Comparison of ENCODE assay signal across 8 cellular contexts in genomic region chr7:1533569-1534329, GRCh38. TPM values are rescaled to one million over a fixed set of nuclear protein-coding genes. Genes with fewer than 3 reads are reported as not detected.
DNase-seq lines count a peak whose midpoint lies in the region; ATAC-seq and TF ChIP-seq lines count a peak whose summit lies in the region.

No MANE protein-coding gene starts in this region.

- H2AFZ ChIP-seq in mesenchymal stem cell (ENCODE audit: low read depth, low read length): no peak overlapping the region

- H3K27me3 ChIP-seq in mesenchymal stem cell (ENCODE audit: control insufficient read depth in 1 of 2, insufficient read depth in 1 of 2, low read length in 2 of 2): no peaks in the 10 kb centered on the region

- peak overlapping the region in 1 of 2 experiments; percentile 5 for H3K14ac ChIP-seq in mesenchymal stem cell (ENCODE audit: low read length in 2 of 2)

- peak overlapping the region; percentile 87 for H4K91ac ChIP-seq in mesenchymal stem cell (ENCODE audit: low read length)

- peak overlapping the region; percentile 45 for H4K8ac ChIP-seq in mesenchymal stem cell (ENCODE audit: low read length)

- H3K36me3 ChIP-seq in mesenchymal stem cell (ENCODE audit: control insufficient read depth in 1 of 2, insufficient read depth in 2 of 2, low read depth in 1 of 2, low read length in 2 of 2): peaks cover 0 to 6% of the 10 kb centered on the region in 2 experiments
- no peaks in the 10 kb centered on the region for H3K36me3 ChIP-seq in urinary bladder (ENCODE audit: insufficient read depth)

- peaks cover 4% of the 10 kb centered on the region for H3K79me1 ChIP-seq in mesenchymal stem cell (replicated peaks; ENCODE audit: low read length, poor library complexity, severe bottlenecking)

- peak overlapping the region; percentile 49 for H2BK15ac ChIP-seq in mesenchymal stem cell (ENCODE audit: low read depth, poor library complexity, severe bottlenecking)

- peaks cover 29% of the 10 kb centered on the region for H3K4me1 Mint-ChIP-seq in activated CD4-positive, alpha-beta T cell treated with anti-CD3 and anti-CD28 coated beads for 36 hours

- H3K27ac ChIP-seq in mesenchymal stem cell (ENCODE audit: low read length, poor library complexity, severe bottlenecking) (peak overlapping the region; percentile 14), urinary bladder (ENCODE audit: low read depth) (peak overlapping the region; percentile 92)

- H3K9ac ChIP-seq in mesenchymal stem cell (ENCODE audit: low read length): peak overlapping the region; percentile 88

- H3K9me3 Mint-ChIP-seq in activated CD4-positive, alpha-beta T cell treated with anti-CD3 and anti-CD28 coated beads for 36 hours (ENCODE audit: low read depth): no peaks in the 10 kb centered on the region

- peaks cover 4% of the 10 kb centered on the region for H3K36me3 Mint-ChIP-seq in activated CD4-positive, alpha-beta T cell treated with anti-CD3 and anti-CD28 coated beads for 36 hours (ENCODE audit: low read depth)

- peak overlapping the region; percentile 87 for H2BK120ac ChIP-seq in mesenchymal stem cell (ENCODE audit: low read depth, low read length)

- H3K4me3 Mint-ChIP-seq in activated CD4-positive, alpha-beta T cell treated with anti-CD3 and anti-CD28 coated beads for 36 hours: peak overlapping the region; percentile 89

- H2BK5ac ChIP-seq in mesenchymal stem cell (ENCODE audit: low read depth, low read length, poor library complexity, severe bottlenecking): no peak overlapping the region

- peak; percentile 78 for DNase-seq in activated CD4-positive, alpha-beta T cell treated with anti-CD3 and anti-CD28 coated beads for 36 hours
- no peak for DNase-seq in activated CD4-positive, alpha-beta T cell treated with anti-CD3 and anti-CD28 coated beads for 4 hours
- DNase-seq in cerebellar cortex (ENCODE audit: low spot score) (peak; percentile 42), mesenchymal stem cell (peak; percentile 95), C1 segment of cervical spinal cord (lab: John Stamatoyannopoulos, UW) (no peak), NCI-H2081 (lab: John Stamatoyannopoulos, UW) (no peak)

- H3K4me2 ChIP-seq in mesenchymal stem cell (ENCODE audit: low read length, poor library complexity, severe bottlenecking): no peak overlapping the region

- 48% methylated on average over 24 of the region's 24 CpGs for WGBS in mesenchymal stem cell
- WGBS in urinary bladder: 72% methylated on average over 24 of the region's 24 CpGs

- H2BK12ac ChIP-seq in mesenchymal stem cell (ENCODE audit: low read length in 2 of 2): peak overlapping the region; percentile 45 to 94

- intact Hi-C loops in activated CD4-positive, alpha-beta T cell treated with anti-CD3 and anti-CD28 coated beads for 36 hours (cut with DNase I, micrococcal nuclease): loop anchor here (2.0 to 10.0 kb wide), 5 partner anchors 34 to 1099 kb away; partner anchors contain the start of genes GET4 (in 1 of the 2) and IQCE (in 1 of the 2)

- peak overlapping the region in 1 of 2 experiments; percentile 62 for H3K4ac ChIP-seq in mesenchymal stem cell (ENCODE audit: low read depth in 1 of 2, low read length in 2 of 2)

- peak overlapping the region in 1 of 2 experiments; percentile 86 for H3K4me3 ChIP-seq in mesenchymal stem cell (ENCODE audit: insufficient read depth in 1 of 2, low read depth in 1 of 2, low read length in 2 of 2)
- H3K4me3 ChIP-seq in urinary bladder (ENCODE audit: low read depth, low read length): no peak overlapping the region

- CTCF ChIA-PET in activated CD4-positive, alpha-beta T cell treated with anti-CD3 and anti-CD28 coated beads for 36 hours (lab: Charles Lee): interaction anchor here (1.2 to 1.6 kb wide), 2 partner anchors 28 to 43 kb away, joined by 3 to 6 read pairs; no protein-coding TSS in a partner anchor

- H3K9me3 ChIP-seq in mesenchymal stem cell (ENCODE audit: control insufficient read depth, low read length): no peaks in the 10 kb centered on the region

- H3K27me3 Mint-ChIP-seq in activated CD4-positive, alpha-beta T cell treated with anti-CD3 and anti-CD28 coated beads for 36 hours: no peaks in the 10 kb centered on the region

- peak; percentile 60 for ATAC-seq in activated CD4-positive, alpha-beta T cell treated with anti-CD3 and anti-CD28 coated beads for 36 hours

- POLR2A ChIA-PET in activated CD4-positive, alpha-beta T cell treated with anti-CD3 and anti-CD28 coated beads for 36 hours (lab: Charles Lee): interaction anchor here (0.6 to 0.7 kb wide), 2 partner anchors 10 to 261 kb away, joined by 3 to 5 read pairs; no protein-coding TSS in a partner anchor

- H2AK5ac ChIP-seq in mesenchymal stem cell (ENCODE audit: low read length, severe bottlenecking): peak overlapping the region; percentile 82

- peak overlapping the region; percentile 57 to 81 for H3K18ac ChIP-seq in mesenchymal stem cell (ENCODE audit: low read depth in 1 of 2, low read length in 2 of 2)

- peak overlapping the region; percentile 89 for H3K27ac Mint-ChIP-seq in activated CD4-positive, alpha-beta T cell treated with anti-CD3 and anti-CD28 coated beads for 36 hours

- H3K23ac ChIP-seq in mesenchymal stem cell (ENCODE audit: low read length in 2 of 2): peak overlapping the region in 1 of 2 experiments; percentile 28

- H3K4me1 ChIP-seq in mesenchymal stem cell (ENCODE audit: control insufficient read depth, insufficient read depth, low read depth, low read length): peaks cover 77% of the 10 kb centered on the region
- H3K4me1 ChIP-seq in urinary bladder (ENCODE audit: insufficient read depth): peaks cover 4% of the 10 kb centered on the region

TF ChIP-seq in PFSK-1, 5 proteins besides CTCF, POLR2A, EP300 and RAD21:
- TF ChIP-seq POLR2AphosphoS5 (IDR thresholded peaks at IDR 0.05; ENCODE audit: low read depth, low read length) (no peak), SIN3A (IDR thresholded peaks at IDR 0.05; ENCODE audit: borderline replicate concordance, insufficient read depth, low read length) (peak; percentile 91; the same call in 1 of the 2 replicates)

RNA-seq across cellular contexts. Expression of gene MAFK, which starts 3.2 kb away (rescaled TPM):
- total RNA-seq in activated CD4-positive, alpha-beta T cell treated with anti-CD3 and anti-CD28 coated beads for 36 hours: 10 to 100 TPM; 28.7 to 33.1 TPM
- 68.5 TPM for polyA plus RNA-seq in PFSK-1 (2012; ENCODE audit: insufficient read length, low read depth)
- polyA plus RNA-seq in mesenchymal stem cell (2013, experiment 1 of 2): 12.8 TPM
- polyA plus RNA-seq in mesenchymal stem cell (2013, experiment 2 of 2): 12.8 TPM
- total RNA-seq in urinary bladder: 15.1 TPM
- 54.9 TPM for polyA plus RNA-seq in urinary bladder

RNA-seq across cellular contexts. Expression of gene TMEM184A, which starts 22.3 kb away (rescaled TPM):
- under 1 TPM; 0.05 to 0.14 TPM for total RNA-seq in activated CD4-positive, alpha-beta T cell treated with anti-CD3 and anti-CD28 coated beads for 36 hours
- 1.2 TPM for polyA plus RNA-seq in PFSK-1 (2012; ENCODE audit: insufficient read length, low read depth)
- 0.39 TPM for polyA plus RNA-seq in mesenchymal stem cell (2013, experiment 1 of 2)
- polyA plus RNA-seq in mesenchymal stem cell (2013, experiment 2 of 2): 0.45 TPM
- total RNA-seq in urinary bladder: 9.7 TPM
- polyA plus RNA-seq in urinary bladder: 6.7 TPM

RNA-seq across cellular contexts. Expression of gene INTS1, which starts 29.6 kb away (rescaled TPM):
- total RNA-seq in activated CD4-positive, alpha-beta T cell treated with anti-CD3 and anti-CD28 coated beads for 36 hours: 10 to 100 TPM; 78.1 to 81.7 TPM
- 80.2 TPM for polyA plus RNA-seq in PFSK-1 (2012; ENCODE audit: insufficient read length, low read depth)
- polyA plus RNA-seq in mesenchymal stem cell (2013, experiment 1 of 2): 23.4 TPM
- 22.7 TPM for polyA plus RNA-seq in mesenchymal stem cell (2013, experiment 2 of 2)
- 13.7 TPM for total RNA-seq in urinary bladder
- polyA plus RNA-seq in urinary bladder: 55.6 TPM

RNA-seq across cellular contexts. Expression of gene PSMG3, which starts 36.1 kb away (rescaled TPM):
- total RNA-seq in activated CD4-positive, alpha-beta T cell treated with anti-CD3 and anti-CD28 coated beads for 36 hours: 10 to 100 TPM; 21.4 to 33.0 TPM
- polyA plus RNA-seq in PFSK-1 (2012; ENCODE audit: insufficient read length, low read depth): 95.1 TPM
- polyA plus RNA-seq in mesenchymal stem cell (2013, experiment 1 of 2): 7.3 TPM
- polyA plus RNA-seq in mesenchymal stem cell (2013, experiment 2 of 2): 8.7 TPM
- 12.1 TPM for total RNA-seq in urinary bladder
- 34.6 TPM for polyA plus RNA-seq in urinary bladder

Comparison
In these comparisons a context has a peak if more than half of its experiments do, and no peak if none do; other contexts are left out.
1. DNase-seq: peak in activated CD4-positive, alpha-beta T cell treated with anti-CD3 and anti-CD28 coated beads for 36 hours (single experiment), cerebellar cortex (single experiment) and mesenchymal stem cell (single experiment); none in activated CD4-positive, alpha-beta T cell treated with anti-CD3 and anti-CD28 coated beads for 4 hours (0 of 2), C1 segment of cervical spinal cord (0 of 14) and NCI-H2081 (0 of 2).